Comparison of ENCODE assay signal across 1 cellular context in the genomic region with DNA sequence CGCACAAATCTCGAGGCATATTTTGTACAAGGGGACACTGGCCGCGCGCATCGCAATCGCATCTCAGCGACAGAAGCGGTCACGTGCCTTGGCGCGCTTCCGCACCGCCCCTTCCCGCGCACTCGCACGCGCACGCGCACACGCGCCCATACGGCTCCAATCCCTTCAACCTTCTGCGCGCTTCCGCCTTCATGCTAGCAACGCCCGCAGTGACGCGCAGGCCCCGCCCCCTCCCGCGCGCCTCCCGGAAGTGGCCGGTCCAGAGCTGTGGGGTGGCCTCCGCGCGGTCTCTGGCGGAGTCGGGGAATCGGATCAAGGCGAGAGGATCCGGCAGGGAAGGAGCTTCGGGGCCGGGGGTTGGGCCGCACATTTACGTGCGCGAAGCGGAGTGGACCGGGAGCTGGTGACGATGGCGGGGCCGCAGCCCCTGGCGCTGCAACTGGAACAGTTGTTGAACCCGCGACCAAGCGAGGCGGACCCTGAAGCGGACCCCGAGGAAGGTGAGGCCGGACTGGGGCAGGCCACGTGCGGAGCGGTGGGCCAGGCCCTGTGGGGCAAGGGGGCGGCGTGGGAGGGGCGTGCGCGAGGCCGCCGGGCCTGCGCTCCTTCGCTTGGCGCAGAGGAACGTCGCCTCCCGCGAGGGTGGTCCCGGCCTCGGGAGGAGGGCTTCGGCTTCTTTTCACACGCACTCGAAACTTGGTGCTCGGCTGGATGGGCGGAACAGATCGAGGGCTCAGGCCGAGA.
TF ChIP-seq lines count a peak whose summit lies in the region.

Gene AATF, plus strand, starts transcription at position 238 of the 744 bp plus-strand sequence. Its CDS starts 172 bp downstream, at position 410.

TF ChIP-seq in HepG2, 621 proteins besides CTCF, POLR2A, EP300 and RAD21 (continued from another document and continues in another):
- no peak for TF ChIP-seq MATR3 (CRISPR knock-in tag; IDR thresholded peaks at IDR 0.05)
- no peak for TF ChIP-seq CHD4 (IDR thresholded peaks at IDR 0.05; ENCODE audit: borderline replicate concordance, low read length)
- TF ChIP-seq ZNF563 (CRISPR knock-in tag; IDR thresholded peaks at IDR 0.05) = peak; percentile 99
- TF ChIP-seq ZNF7 (CRISPR knock-in tag; IDR thresholded peaks at IDR 0.05) = no peak
- no peak; the same call in 1 of the 2 replicates for TF ChIP-seq THYN1 (CRISPR knock-in tag; IDR thresholded peaks at IDR 0.05; ENCODE audit: borderline replicate concordance, low read depth)
- peak; percentile 97 for TF ChIP-seq ZNF678 (CRISPR knock-in tag; IDR thresholded peaks at IDR 0.05)
- peak; percentile 46 for TF ChIP-seq FOXK1 (CRISPR knock-in tag; IDR thresholded peaks at IDR 0.05; ENCODE audit: borderline replicate concordance, low read depth)
- TF ChIP-seq ZNF646 (CRISPR knock-in tag; IDR thresholded peaks at IDR 0.05) = no peak; the same call in 1 of the 2 replicates
- TF ChIP-seq HES4 (CRISPR knock-in tag; IDR thresholded peaks at IDR 0.05; ENCODE audit: borderline replicate concordance) = peak; percentile 98
- TF ChIP-seq PBX3 (CRISPR knock-in tag; IDR thresholded peaks at IDR 0.05; ENCODE audit: borderline replicate concordance) = peak; percentile 93
- TF ChIP-seq, protein P1, sequence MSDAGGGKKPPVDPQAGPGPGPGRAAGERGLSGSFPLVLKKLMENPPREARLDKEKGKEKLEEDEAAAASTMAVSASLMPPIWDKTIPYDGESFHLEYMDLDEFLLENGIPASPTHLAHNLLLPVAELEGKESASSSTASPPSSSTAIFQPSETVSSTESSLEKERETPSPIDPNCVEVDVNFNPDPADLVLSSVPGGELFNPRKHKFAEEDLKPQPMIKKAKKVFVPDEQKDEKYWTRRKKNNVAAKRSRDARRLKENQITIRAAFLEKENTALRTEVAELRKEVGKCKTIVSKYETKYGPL (CRISPR knock-in tag; IDR thresholded peaks at IDR 0.05) = peak; percentile 96
- TF ChIP-seq HDAC2 (CRISPR knock-in tag; IDR thresholded peaks at IDR 0.05) = peak; percentile 90
- 0 out of 2 replicates have a peak, but pooled peaks have one; percentile 21 for TF ChIP-seq SIN3B (IDR thresholded peaks at IDR 0.05; ENCODE audit: low read length)
- TF ChIP-seq KLF16 (CRISPR knock-in tag; IDR thresholded peaks at IDR 0.05) = peak; percentile 96 to 97
- TF ChIP-seq NFIC (IDR thresholded peaks at IDR 0.05; ENCODE audit: low read length) = no peak
- TF ChIP-seq, protein P2, sequence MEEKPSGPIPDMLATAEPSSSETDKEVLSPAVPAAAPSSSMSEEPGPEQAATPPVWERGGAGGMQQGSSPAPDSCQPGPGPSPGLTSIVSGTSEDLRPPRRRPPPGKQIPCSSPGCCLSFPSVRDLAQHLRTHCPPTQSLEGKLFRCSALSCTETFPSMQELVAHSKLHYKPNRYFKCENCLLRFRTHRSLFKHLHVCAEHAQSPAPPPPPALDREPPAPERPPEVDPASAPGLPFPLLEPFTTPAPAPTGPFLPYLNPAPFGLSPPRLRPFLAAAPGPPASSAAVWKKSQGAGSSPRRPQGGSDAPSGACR (CRISPR knock-in tag; IDR thresholded peaks at IDR 0.05) = peak; percentile 82; the same call in 1 of the 2 replicates
- peak; percentile 98 for TF ChIP-seq SALL1 (CRISPR knock-in tag; IDR thresholded peaks at IDR 0.05)
- no peak for TF ChIP-seq NFIB (CRISPR knock-in tag; IDR thresholded peaks at IDR 0.05; ENCODE audit: borderline replicate concordance)
- TF ChIP-seq THAP8 (CRISPR knock-in tag; IDR thresholded peaks at IDR 0.05; ENCODE audit: borderline replicate concordance) = peak; percentile 96
- TF ChIP-seq ZNF225 (CRISPR knock-in tag; IDR thresholded peaks at IDR 0.05) = peak; percentile 98
- TF ChIP-seq ZNF557 (CRISPR knock-in tag; IDR thresholded peaks at IDR 0.05) = peak; percentile 99
- TF ChIP-seq ZNF574 (CRISPR knock-in tag; IDR thresholded peaks at IDR 0.05) = peak; percentile 90
- TF ChIP-seq ARHGAP35 (CRISPR knock-in tag; IDR thresholded peaks at IDR 0.05; ENCODE audit: borderline replicate concordance) = peak; percentile 93
- TF ChIP-seq NFATC3 (CRISPR knock-in tag; IDR thresholded peaks at IDR 0.05) = peak; percentile 99
- TF ChIP-seq PRMT3 (CRISPR knock-in tag; IDR thresholded peaks at IDR 0.05; ENCODE audit: borderline replicate concordance, low read depth) = peak; percentile 96; the same call in 1 of the 2 replicates
- peak; percentile 99 for TF ChIP-seq ZNF878 (CRISPR knock-in tag; IDR thresholded peaks at IDR 0.05)
- TF ChIP-seq, protein P3, sequence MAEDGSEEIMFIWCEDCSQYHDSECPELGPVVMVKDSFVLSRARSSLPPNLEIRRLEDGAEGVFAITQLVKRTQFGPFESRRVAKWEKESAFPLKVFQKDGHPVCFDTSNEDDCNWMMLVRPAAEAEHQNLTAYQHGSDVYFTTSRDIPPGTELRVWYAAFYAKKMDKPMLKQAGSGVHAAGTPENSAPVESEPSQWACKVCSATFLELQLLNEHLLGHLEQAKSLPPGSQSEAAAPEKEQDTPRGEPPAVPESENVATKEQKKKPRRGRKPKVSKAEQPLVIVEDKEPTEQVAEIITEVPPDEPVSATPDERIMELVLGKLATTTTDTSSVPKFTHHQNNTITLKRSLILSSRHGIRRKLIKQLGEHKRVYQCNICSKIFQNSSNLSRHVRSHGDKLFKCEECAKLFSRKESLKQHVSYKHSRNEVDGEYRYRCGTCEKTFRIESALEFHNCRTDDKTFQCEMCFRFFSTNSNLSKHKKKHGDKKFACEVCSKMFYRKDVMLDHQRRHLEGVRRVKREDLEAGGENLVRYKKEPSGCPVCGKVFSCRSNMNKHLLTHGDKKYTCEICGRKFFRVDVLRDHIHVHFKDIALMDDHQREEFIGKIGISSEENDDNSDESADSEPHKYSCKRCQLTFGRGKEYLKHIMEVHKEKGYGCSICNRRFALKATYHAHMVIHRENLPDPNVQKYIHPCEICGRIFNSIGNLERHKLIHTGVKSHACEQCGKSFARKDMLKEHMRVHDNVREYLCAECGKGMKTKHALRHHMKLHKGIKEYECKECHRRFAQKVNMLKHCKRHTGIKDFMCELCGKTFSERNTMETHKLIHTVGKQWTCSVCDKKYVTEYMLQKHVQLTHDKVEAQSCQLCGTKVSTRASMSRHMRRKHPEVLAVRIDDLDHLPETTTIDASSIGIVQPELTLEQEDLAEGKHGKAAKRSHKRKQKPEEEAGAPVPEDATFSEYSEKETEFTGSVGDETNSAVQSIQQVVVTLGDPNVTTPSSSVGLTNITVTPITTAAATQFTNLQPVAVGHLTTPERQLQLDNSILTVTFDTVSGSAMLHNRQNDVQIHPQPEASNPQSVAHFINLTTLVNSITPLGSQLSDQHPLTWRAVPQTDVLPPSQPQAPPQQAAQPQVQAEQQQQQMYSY (CRISPR knock-in tag; IDR thresholded peaks at IDR 0.05) = 0 out of 2 replicates have a peak, but pooled peaks have one; percentile 42
- TF ChIP-seq ARID2 (CRISPR knock-in tag; IDR thresholded peaks at IDR 0.05; ENCODE audit: borderline replicate concordance) = peak; percentile 98
- TF ChIP-seq CCDC6 (CRISPR knock-in tag; IDR thresholded peaks at IDR 0.05) = peak; percentile 100
- TF ChIP-seq TOPORS (CRISPR knock-in tag; IDR thresholded peaks at IDR 0.05) = peak; percentile 99
- TF ChIP-seq ERF (CRISPR knock-in tag; IDR thresholded peaks at IDR 0.05) = peak; percentile 99
- TF ChIP-seq SRY (CRISPR knock-in tag; IDR thresholded peaks at IDR 0.05) = peak; percentile 99
- TF ChIP-seq MBNL3 (CRISPR knock-in tag; conservative IDR thresholded peaks at IDR 0.05) = no peak
- peak; percentile 99 for TF ChIP-seq ZNF546 (CRISPR knock-in tag; conservative IDR thresholded peaks at IDR 0.05)
- peak; percentile 98 for TF ChIP-seq WIZ (CRISPR knock-in tag; IDR thresholded peaks at IDR 0.05)
- TF ChIP-seq, protein P4, sequence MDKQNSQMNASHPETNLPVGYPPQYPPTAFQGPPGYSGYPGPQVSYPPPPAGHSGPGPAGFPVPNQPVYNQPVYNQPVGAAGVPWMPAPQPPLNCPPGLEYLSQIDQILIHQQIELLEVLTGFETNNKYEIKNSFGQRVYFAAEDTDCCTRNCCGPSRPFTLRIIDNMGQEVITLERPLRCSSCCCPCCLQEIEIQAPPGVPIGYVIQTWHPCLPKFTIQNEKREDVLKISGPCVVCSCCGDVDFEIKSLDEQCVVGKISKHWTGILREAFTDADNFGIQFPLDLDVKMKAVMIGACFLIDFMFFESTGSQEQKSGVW (CRISPR knock-in tag; IDR thresholded peaks at IDR 0.05; ENCODE audit: borderline replicate concordance) = peak; percentile 98
- TF ChIP-seq ZNF703 (CRISPR knock-in tag; IDR thresholded peaks at IDR 0.05; ENCODE audit: borderline replicate concordance) = peak; percentile 78
- peak; percentile 97; the same call in 1 of the 2 replicates for TF ChIP-seq ZNF552 (CRISPR knock-in tag; IDR thresholded peaks at IDR 0.05; ENCODE audit: borderline replicate concordance)
